ENCODE assay signal across 8 cellular contexts in genomic region chr1:154479764-154480421, GRCh38. TPM values are rescaled to one million over a fixed set of nuclear protein-coding genes. Genes with fewer than 3 reads are reported as not detected.
DNase-seq lines count a peak whose midpoint lies in the region; ATAC-seq and TF ChIP-seq lines count a peak whose summit lies in the region.

No MANE protein-coding gene starts in this region.

- H3K4me1 ChIP-seq in SK-N-SH (ENCODE audit: control insufficient read depth in 1 of 2, insufficient read depth in 2 of 2, low read depth in 1 of 2, low read length in 1 of 2) (peaks cover 5 to 18% of the 10 kb centered on the region in 2 experiments; a peak in 2 of 4 replicates), left ventricle myocardium inferior (peaks cover 40% of the 10 kb centered on the region)

- ATAC-seq in GM18861 (IDR thresholded peaks at IDR 0.05; ENCODE audit: unreplicated experiment): no peak

- H3K4me3 ChIP-seq in SK-N-SH (ENCODE audit: low read depth in 2 of 2, low read length in 1 of 2) (no peak overlapping the region; a peak in 1 of 4 replicates), left ventricle myocardium inferior (no peak overlapping the region), retinal pigment epithelial cell (ENCODE audit: low read length) (no peak overlapping the region)

- H3K9ac ChIP-seq in SK-N-SH: no peak overlapping the region

- TF ChIP-seq CTCF in SK-N-SH (IDR thresholded peaks at IDR 0.05) (peak; percentile 96), left ventricle myocardium inferior (IDR thresholded peaks at IDR 0.05; ENCODE audit: borderline replicate concordance) (peak; percentile 99), retinal pigment epithelial cell (conservative IDR thresholded peaks at IDR 0.05; ENCODE audit: low read depth, low read length) (peak; percentile 93)

- no peaks in the 10 kb centered on the region for H3K9me2 ChIP-seq in SK-N-SH

- POLR2A ChIA-PET in SK-N-SH (lab: Yijun Ruan, JAX): interaction anchor here (0.7 to 1.0 kb wide), 2 partner anchors 67 to 125 kb away, joined by 3 to 6 read pairs; no protein-coding TSS in a partner anchor

- H3K9me3 ChIP-seq in SK-N-SH (no peaks in the 10 kb centered on the region), left ventricle myocardium inferior (replicated peaks) (no peaks in the 10 kb centered on the region)

- H3K4me2 ChIP-seq in SK-N-SH: no peak overlapping the region

- WGBS in SK-N-SH (ENCODE audit: low lambda C conversion rate): 41% methylated on average over 9 of the region's 9 CpGs

- H3K27me3 ChIP-seq in SK-N-SH (ENCODE audit: insufficient read depth) (no peaks in the 10 kb centered on the region), left ventricle myocardium inferior (ENCODE audit: low read depth) (no peaks in the 10 kb centered on the region)

- DNase-seq in activated gamma-delta T cell treated with Interleukin-2 at 50 U/mL for 16 hours (peak; percentile 56), activated gamma-delta T cell (lab: John Stamatoyannopoulos, UW) (no peak), NCI-H1105 treated with DMSO at 0.1 percent for 48 hours (lab: John Stamatoyannopoulos, UW) (peak; percentile 81), SK-N-SH (peak; percentile 84), amniotic epithelial cell (ENCODE audit: low read depth) (peak; percentile 80), left ventricle myocardium inferior (no peak), retinal pigment epithelial cell (ENCODE audit: low read depth) (peak; percentile 48)

- H3K27ac ChIP-seq in SK-N-SH (ENCODE audit: low read depth in 2 of 2, low read length in 1 of 2) (peak overlapping the region; percentile 17 to 78; a peak in 2 of 4 replicates), left ventricle myocardium inferior (replicated peaks) (peak overlapping the region; percentile 56)

- peaks cover 7% of the 10 kb centered on the region for H3F3A ChIP-seq in SK-N-SH (replicated peaks; ENCODE audit: insufficient read depth)

- TF ChIP-seq RAD21 in SK-N-SH (IDR thresholded peaks at IDR 0.05; ENCODE audit: low read length): peak; percentile 99

- no peaks in the 10 kb centered on the region for H4K20me1 ChIP-seq in SK-N-SH (ENCODE audit: insufficient read depth)

- TF ChIP-seq EP300 in SK-N-SH (IDR thresholded peaks at IDR 0.05; ENCODE audit: borderline replicate concordance in 1 of 2, low read depth in 1 of 2, low read length in 1 of 2): no peak

- CTCF ChIA-PET in SK-N-SH (lab: Yijun Ruan, JAX): interaction anchor here (0.6 to 9.8 kb wide), 76 partner anchors 9 to 606 kb away, joined by 3 to 187 read pairs (median 4); partner anchors contain the start of genes IL6R, PMVK and UBE2Q1

- H3K79me2 ChIP-seq in SK-N-SH (ENCODE audit: insufficient read depth): no peaks in the 10 kb centered on the region

- intact Hi-C loops in left ventricle myocardium inferior (cut with micrococcal nuclease): loop anchor here (5.0 kb wide), 1 partner anchor 67 kb away; no protein-coding TSS in a partner anchor

- H3K36me3 ChIP-seq in SK-N-SH (replicated peaks in 1 of 2; ENCODE audit: control insufficient read depth in 1 of 2, insufficient read depth in 2 of 2, low read length in 1 of 2) (no peaks in the 10 kb centered on the region), left ventricle myocardium inferior (peaks cover 13% of the 10 kb centered on the region)

- H2AFZ ChIP-seq in SK-N-SH (ENCODE audit: low read depth): peak overlapping the region; percentile 96; the same call in 1 of the 2 replicates

TF ChIP-seq in SK-N-SH, 30 proteins besides CTCF, POLR2A, EP300 and RAD21:
- TF ChIP-seq, protein P1, sequence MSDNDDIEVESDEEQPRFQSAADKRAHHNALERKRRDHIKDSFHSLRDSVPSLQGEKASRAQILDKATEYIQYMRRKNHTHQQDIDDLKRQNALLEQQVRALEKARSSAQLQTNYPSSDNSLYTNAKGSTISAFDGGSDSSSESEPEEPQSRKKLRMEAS (IDR thresholded peaks at IDR 0.05; ENCODE audit: low read depth): 0 out of 2 replicates have a peak, but pooled peaks have one; percentile 2
- TF ChIP-seq, protein P2, sequence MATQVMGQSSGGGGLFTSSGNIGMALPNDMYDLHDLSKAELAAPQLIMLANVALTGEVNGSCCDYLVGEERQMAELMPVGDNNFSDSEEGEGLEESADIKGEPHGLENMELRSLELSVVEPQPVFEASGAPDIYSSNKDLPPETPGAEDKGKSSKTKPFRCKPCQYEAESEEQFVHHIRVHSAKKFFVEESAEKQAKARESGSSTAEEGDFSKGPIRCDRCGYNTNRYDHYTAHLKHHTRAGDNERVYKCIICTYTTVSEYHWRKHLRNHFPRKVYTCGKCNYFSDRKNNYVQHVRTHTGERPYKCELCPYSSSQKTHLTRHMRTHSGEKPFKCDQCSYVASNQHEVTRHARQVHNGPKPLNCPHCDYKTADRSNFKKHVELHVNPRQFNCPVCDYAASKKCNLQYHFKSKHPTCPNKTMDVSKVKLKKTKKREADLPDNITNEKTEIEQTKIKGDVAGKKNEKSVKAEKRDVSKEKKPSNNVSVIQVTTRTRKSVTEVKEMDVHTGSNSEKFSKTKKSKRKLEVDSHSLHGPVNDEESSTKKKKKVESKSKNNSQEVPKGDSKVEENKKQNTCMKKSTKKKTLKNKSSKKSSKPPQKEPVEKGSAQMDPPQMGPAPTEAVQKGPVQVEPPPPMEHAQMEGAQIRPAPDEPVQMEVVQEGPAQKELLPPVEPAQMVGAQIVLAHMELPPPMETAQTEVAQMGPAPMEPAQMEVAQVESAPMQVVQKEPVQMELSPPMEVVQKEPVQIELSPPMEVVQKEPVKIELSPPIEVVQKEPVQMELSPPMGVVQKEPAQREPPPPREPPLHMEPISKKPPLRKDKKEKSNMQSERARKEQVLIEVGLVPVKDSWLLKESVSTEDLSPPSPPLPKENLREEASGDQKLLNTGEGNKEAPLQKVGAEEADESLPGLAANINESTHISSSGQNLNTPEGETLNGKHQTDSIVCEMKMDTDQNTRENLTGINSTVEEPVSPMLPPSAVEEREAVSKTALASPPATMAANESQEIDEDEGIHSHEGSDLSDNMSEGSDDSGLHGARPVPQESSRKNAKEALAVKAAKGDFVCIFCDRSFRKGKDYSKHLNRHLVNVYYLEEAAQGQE (IDR thresholded peaks at IDR 0.05; ENCODE audit: low read depth, low read length): no peak
- TF ChIP-seq YY1 (IDR thresholded peaks at IDR 0.05; ENCODE audit: low read depth) (peak; percentile 83), USF1 (IDR thresholded peaks at IDR 0.05; ENCODE audit: borderline replicate concordance, low read depth) (no peak), RFX5 (IDR thresholded peaks at IDR 0.05; ENCODE audit: low read length) (peak; percentile 93), CHD2 (IDR thresholded peaks at IDR 0.05; ENCODE audit: low read length, partially characterized antibody) (peak; percentile 40), SMC3 (IDR thresholded peaks at IDR 0.05; ENCODE audit: low read depth, low read length) (peak; percentile 87)
TF ChIP-seq in SK-N-SH: peak in this region for 5.

RNA-seq across cellular contexts. Expression of gene TDRD10, which starts 22.1 kb away (rescaled TPM):
- polyA plus RNA-seq in SK-N-SH (2012; rRNA removed): not detected in 2 replicates
- not detected in 2 replicates for polyA plus RNA-seq in SK-N-SH (2012; cell fraction: cytosol; rRNA removed)
- not detected in 2 replicates for polyA plus RNA-seq in SK-N-SH (2012; cell fraction: nucleus; rRNA removed)
- 2.6 TPM for total RNA-seq in left ventricle myocardium inferior

RNA-seq across cellular contexts. Expression of gene SHE, which starts 22.3 kb away (rescaled TPM):
- not detected in 2 replicates for polyA plus RNA-seq in SK-N-SH (2012; rRNA removed)
- not detected in 2 replicates for polyA plus RNA-seq in SK-N-SH (2012; cell fraction: cytosol; rRNA removed)
- not detected in 2 replicates for polyA plus RNA-seq in SK-N-SH (2012; cell fraction: nucleus; rRNA removed)
- total RNA-seq in left ventricle myocardium inferior: 9.2 TPM

Comparison
In these comparisons a context has a peak if more than half of its experiments do, and no peak if none do; other contexts are left out.
1. DNase-seq: peak in activated gamma-delta T cell treated with Interleukin-2 at 50 U/mL for 16 hours (single experiment), NCI-H1105 treated with DMSO at 0.1 percent for 48 hours (single experiment), SK-N-SH (single experiment), amniotic epithelial cell (single experiment) and retinal pigment epithelial cell (single experiment); none in activated gamma-delta T cell (single experiment) and left ventricle myocardium inferior (single experiment).
2. Peak in every context shown above with its lines, with median percentiles within 50 percentile points of each other: CTCF ChIP-seq.